8 cellular contexts compared by ENCODE assay signal in the genomic region with DNA sequence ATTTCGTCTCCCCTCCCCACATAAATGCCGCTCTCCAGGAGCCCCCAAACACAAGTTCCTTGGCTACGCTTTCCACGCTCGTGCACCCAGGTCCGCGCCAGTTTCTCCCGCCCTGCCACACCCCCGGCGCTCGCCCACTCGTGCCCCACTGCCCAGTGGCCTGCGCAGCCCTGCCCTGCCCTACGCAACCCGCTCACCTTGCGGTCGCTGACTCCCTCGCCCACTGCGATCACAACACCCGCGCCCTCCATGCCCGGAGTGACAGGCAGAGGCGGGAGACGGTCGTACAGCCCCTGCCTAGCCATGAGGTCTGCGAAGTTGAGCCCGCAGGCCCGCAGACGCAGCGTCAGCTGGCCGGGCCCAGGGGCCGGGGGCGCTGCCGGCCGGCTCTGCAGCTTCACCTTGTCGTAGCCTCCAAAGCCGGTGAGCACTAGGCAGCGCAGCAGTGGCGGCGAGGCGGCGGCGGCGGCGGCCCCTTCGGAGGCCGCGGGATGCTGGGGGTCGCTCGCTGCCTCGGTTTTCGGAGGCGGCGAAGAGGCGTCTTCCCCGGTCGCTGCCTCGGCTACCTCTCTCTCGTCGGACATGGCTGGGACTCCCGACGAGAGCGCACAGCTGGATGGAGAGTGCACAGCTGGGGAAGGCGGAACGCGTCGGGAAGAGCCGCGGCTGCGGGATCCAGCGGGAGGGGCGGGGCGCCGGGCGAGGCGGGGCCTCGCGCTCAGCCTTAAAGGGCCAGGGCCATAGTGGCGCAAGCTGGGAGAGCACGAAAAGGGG. TPM values are rescaled to one million over a fixed set of nuclear protein-coding genes. Genes with fewer than 3 reads are reported as not detected.
A peak's percentile ranks its signal among the peaks of the same experiment; 100 is the strongest.
DNase-seq lines count a peak whose midpoint lies in the region; ATAC-seq and TF ChIP-seq lines count a peak whose summit lies in the region.

Gene VAT1 (minus strand): TSS at position 647 of the 774 bp plus-strand sequence. CDS start 63 bp downstream, at position 584.

- H3K4me1 ChIP-seq in HEK293 (ENCODE audit: control insufficient read depth, insufficient read depth, low read length) (peaks cover 12% of the 10 kb centered on the region), left lung (peaks cover 14 to 64% of the 10 kb centered on the region in 2 donors)

- CTCF ChIA-PET in HEK293 (lab: Yijun Ruan, JAX): interaction anchor here (0.7 to 0.9 kb wide), 3 partner anchors 17 to 318 kb away, joined by 4 to 7 read pairs (median 4); no protein-coding TSS in a partner anchor

- H3K9me3 Mint-ChIP-seq in CD14-positive monocyte: peaks cover 0 to 3% (median 0%) of the 10 kb centered on the region in 7 donors

- ATAC-seq in left lung: peak; percentile 81
- ATAC-seq in HG03097 (IDR thresholded peaks at IDR 0.05; ENCODE audit: low FRiP score, unreplicated experiment): no peak

- TF ChIP-seq CTCF in CD14-positive monocyte (IDR thresholded peaks at IDR 0.05) (no peak), HEK293 (tag by site-specific recombination; IDR thresholded peaks at IDR 0.05) (peak; percentile 81), left lung (IDR thresholded peaks at IDR 0.05) (no peak)

- intact Hi-C loops in CD14-positive monocyte (cut with micrococcal nuclease) (loop anchor here in 1 of 2 donors (10.0 kb wide), 2 partner anchors 103 to 153 kb away; partner anchors contain the start of genes BRCA1 and NBR1), left lung (cut with DNase I) (loop anchor here in 1 of 2 donors (10.0 kb wide), 1 partner anchor 293 kb away; no protein-coding TSS in a partner anchor)

- POLR2A ChIA-PET in HEK293 (lab: Yijun Ruan, JAX): interaction anchor here (0.5 to 3.0 kb wide), 10 partner anchors 10 to 294 kb away, joined by 3 to 36 read pairs (median 5); partner anchors contain the start of gene RPL27

- H3K36me3 Mint-ChIP-seq in CD14-positive monocyte: peaks cover 0 to 7% of the 10 kb centered on the region in 2 donors

- H3K36me3 ChIP-seq in HEK293 (ENCODE audit: control insufficient read depth in 2 of 2, insufficient read depth in 1 of 2, low read length in 2 of 2) (peaks cover 0 to 15% of the 10 kb centered on the region in 2 experiments; a peak in 2 of 3 replicates), left lung (peaks cover 0 to 16% of the 10 kb centered on the region in 2 donors)

- peaks cover 52% of the 10 kb centered on the region for H3K4me1 Mint-ChIP-seq in CD14-positive monocyte

- H3K27ac Mint-ChIP-seq in CD14-positive monocyte: peak within 1 kb of the TSS; percentile 25 to 87 (median 85)

- peak within 1 kb of the TSS; percentile 76 for H3K27ac ChIP-seq in HEK293 (ENCODE audit: extremely low read depth, low read depth, low read length)
- peak within 1 kb of the TSS; percentile 88 to 90 for H3K27ac ChIP-seq in left lung

- H3K9me3 ChIP-seq in HEK293 (ENCODE audit: control insufficient read depth, insufficient read depth, low read depth, low read length): no peaks in the 10 kb centered on the region
- no peaks in the 10 kb centered on the region for H3K9me3 ChIP-seq in left lung

- DNase-seq in CD14-positive monocyte (ENCODE audit: low spot score): peak; percentile 65
- peak; percentile 69 for DNase-seq in NCI-H526 treated with DMSO at 0.1 percent for 48 hours (lab: John Stamatoyannopoulos, UW)
- peak; percentile 42 to 54 for DNase-seq in activated CD4-positive, alpha-beta T cell treated with anti-CD3 and anti-CD28 coated beads, Interleukin-2, amount 50 U/mL, for 4 hours
- DNase-seq in dermis microvascular lymphatic vessel endothelial cell (ENCODE audit: low read depth in 2 of 2): peak; percentile 43 to 80
- peak; percentile 82 to 97 for DNase-seq in left lung
- peak; percentile 65 to 66 for DNase-seq in stimulated activated CD4-positive, alpha-beta T cell treated with anti-CD3 and anti-CD28 coated beads, Interleukin-2, amount 100 ng/mL, for 48 hours

- H3K4me3 ChIP-seq in HEK293 (ENCODE audit: low read depth, low read length) (peak within 1 kb of the TSS; percentile 96), left lung (peak within 1 kb of the TSS; percentile 100)

- peaks cover 8 to 25% (median 16%) of the 10 kb centered on the region in 3 donors for H3K27me3 Mint-ChIP-seq in CD14-positive monocyte (ENCODE audit: low read depth in 3 of 3)

- H3K27me3 ChIP-seq in left lung: no peaks in the 10 kb centered on the region

- H3K4me3 Mint-ChIP-seq in CD14-positive monocyte: peak within 1 kb of the TSS; percentile 94 to 96

TF ChIP-seq in HEK293, 187 proteins besides CTCF, POLR2A, EP300 and RAD21 (continues in another document):
- TF ChIP-seq ZNF133 (tag by site-specific recombination; IDR thresholded peaks at IDR 0.05): no peak
- TF ChIP-seq ZNF670 (tag by site-specific recombination; IDR thresholded peaks at IDR 0.05; ENCODE audit: low read depth): no peak
- TF ChIP-seq PRDM1 (tag by site-specific recombination; IDR thresholded peaks at IDR 0.05): no peak
- peak; percentile 69 for TF ChIP-seq SP3 (tag by site-specific recombination; IDR thresholded peaks at IDR 0.05)
- peak; percentile 53; the same call in 1 of the 2 replicates for TF ChIP-seq PRDM10 (tag by site-specific recombination; IDR thresholded peaks at IDR 0.05)
- TF ChIP-seq ZNF701 (tag by site-specific recombination; IDR thresholded peaks at IDR 0.05): no peak
- peak; percentile 97 for TF ChIP-seq EGR2 (tag by site-specific recombination; IDR thresholded peaks at IDR 0.05; ENCODE audit: low read depth)
- TF ChIP-seq, protein P1, sequence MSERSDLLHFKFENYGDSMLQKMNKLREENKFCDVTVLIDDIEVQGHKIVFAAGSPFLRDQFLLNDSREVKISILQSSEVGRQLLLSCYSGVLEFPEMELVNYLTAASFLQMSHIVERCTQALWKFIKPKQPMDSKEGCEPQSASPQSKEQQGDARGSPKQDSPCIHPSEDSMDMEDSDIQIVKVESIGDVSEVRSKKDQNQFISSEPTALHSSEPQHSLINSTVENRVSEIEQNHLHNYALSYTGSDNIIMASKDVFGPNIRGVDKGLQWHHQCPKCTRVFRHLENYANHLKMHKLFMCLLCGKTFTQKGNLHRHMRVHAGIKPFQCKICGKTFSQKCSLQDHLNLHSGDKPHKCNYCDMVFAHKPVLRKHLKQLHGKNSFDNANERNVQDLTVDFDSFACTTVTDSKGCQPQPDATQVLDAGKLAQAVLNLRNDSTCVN (tag by site-specific recombination; optimal IDR thresholded peaks at IDR 0.05): peak; percentile 90
- no peak for TF ChIP-seq ZNF549 (tag by site-specific recombination; IDR thresholded peaks at IDR 0.05)
- TF ChIP-seq HOXC10 (CRISPR knock-in tag; IDR thresholded peaks at IDR 0.05): no peak
- TF ChIP-seq, protein P2, sequence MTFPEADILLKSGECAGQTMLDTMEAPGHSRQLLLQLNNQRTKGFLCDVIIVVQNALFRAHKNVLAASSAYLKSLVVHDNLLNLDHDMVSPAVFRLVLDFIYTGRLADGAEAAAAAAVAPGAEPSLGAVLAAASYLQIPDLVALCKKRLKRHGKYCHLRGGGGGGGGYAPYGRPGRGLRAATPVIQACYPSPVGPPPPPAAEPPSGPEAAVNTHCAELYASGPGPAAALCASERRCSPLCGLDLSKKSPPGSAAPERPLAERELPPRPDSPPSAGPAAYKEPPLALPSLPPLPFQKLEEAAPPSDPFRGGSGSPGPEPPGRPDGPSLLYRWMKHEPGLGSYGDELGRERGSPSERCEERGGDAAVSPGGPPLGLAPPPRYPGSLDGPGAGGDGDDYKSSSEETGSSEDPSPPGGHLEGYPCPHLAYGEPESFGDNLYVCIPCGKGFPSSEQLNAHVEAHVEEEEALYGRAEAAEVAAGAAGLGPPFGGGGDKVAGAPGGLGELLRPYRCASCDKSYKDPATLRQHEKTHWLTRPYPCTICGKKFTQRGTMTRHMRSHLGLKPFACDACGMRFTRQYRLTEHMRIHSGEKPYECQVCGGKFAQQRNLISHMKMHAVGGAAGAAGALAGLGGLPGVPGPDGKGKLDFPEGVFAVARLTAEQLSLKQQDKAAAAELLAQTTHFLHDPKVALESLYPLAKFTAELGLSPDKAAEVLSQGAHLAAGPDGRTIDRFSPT (tag by site-specific recombination; IDR thresholded peaks at IDR 0.05): peak; percentile 97
- peak; percentile 41 for TF ChIP-seq KLF16 (tag by site-specific recombination; IDR thresholded peaks at IDR 0.05)
- TF ChIP-seq KLF8 (tag by site-specific recombination; IDR thresholded peaks at IDR 0.05): peak; percentile 85
- TF ChIP-seq ZNF623 (tag by site-specific recombination; IDR thresholded peaks at IDR 0.05): no peak
- TF ChIP-seq SCRT2 (tag by site-specific recombination; IDR thresholded peaks at IDR 0.05): no peak
- no peak for TF ChIP-seq ZNF621 (tag by site-specific recombination; IDR thresholded peaks at IDR 0.05)
- peak; percentile 98 for TF ChIP-seq ZFHX2 (tag by site-specific recombination; conservative IDR thresholded peaks at IDR 0.05)
- 0 out of 2 replicates have a peak, but pooled peaks have one; percentile 36 for TF ChIP-seq ZNF843 (tag by site-specific recombination; IDR thresholded peaks at IDR 0.05)

RNA-seq across cellular contexts. Expression of gene VAT1, which starts in this region (rescaled TPM):
- 10 to 100 TPM; 38.0 to 39.5 TPM for polyA plus RNA-seq in CD14-positive monocyte
- total RNA-seq in dermis microvascular lymphatic vessel endothelial cell (148 and 225 TPM in 2 replicates), left lung (100 to 1,000 TPM; 228 to 257 TPM)
